ENCODE assay signal across 10 cellular contexts in genomic region chr6:100856146-100856545, GRCh38.
"Had no signal": no experiment of that assay in that cellular context is flagged by ENCODE, and none has a peak within 500 bp of the region (broad histone marks: within the 10 kb centered on the region; RNA-seq: fewer than 3 reads in every experiment).

No MANE protein-coding gene starts in this region.

- ATAC-seq: HepG2, K562 had no signal

- H3K27ac Mint-ChIP-seq: IgD-negative memory B cell had no signal

- H3K27ac ChIP-seq: HL-60, KMS-11 had no signal

- H3K9ac ChIP-seq: KMS-11 had no signal

- H3K4me3 Mint-ChIP-seq: IgD-negative memory B cell had no signal

- DNase-seq: IMR-90, Karpas-422, KBM-7, KG1 had no signal

- H3K4me2 ChIP-seq: KMS-11 had no signal

- H3K27me3 Mint-ChIP-seq: IgD-negative memory B cell had no signal

- H3K4me3 ChIP-seq: K562 had no signal

- FAIRE-seq: HepG2, HTR-8/SVneo, K562 had no signal
